In genomic region chr11:122368796-122369195, GRCh38 we compare ENCODE assay signal across 30 cellular contexts.
"Had no signal": no experiment of that assay in that cellular context is flagged by ENCODE, and none has a peak within 500 bp of the region (broad histone marks: within the 10 kb centered on the region; RNA-seq: fewer than 3 reads in every experiment).

No MANE protein-coding gene starts in this region.

- H3K9me3 Mint-ChIP-seq: neural crest cell had no signal

- H3K4me3 ChIP-seq: heart right ventricle, lung, mucosa of descending colon, pancreas, prostate gland, sigmoid colon, smooth muscle cell, stomach, suprapubic skin, upper lobe of right lung had no signal

- FAIRE-seq: pancreas, urothelium cell line had no signal

- H3K9me3 ChIP-seq: heart right ventricle, mucosa of descending colon, pancreas, prostate gland, sigmoid colon, stomach, suprapubic skin, upper lobe of right lung had no signal

- H3K36me3 Mint-ChIP-seq: memory B cell; naive thymus-derived CD4-positive, alpha-beta T cell; natural killer cell treated with Interleukin-12 subunit alpha and Interleukin-12 subunit beta and Interleukin-15 and Interleukin-18, amount 100 ng/mL, for 72 hours; stimulated activated memory B cell treated with anti-CD40 and anti-IgM and Interleukin-4, amounts not matched to agents 10 μg/mL and 1 μg/mL and 100 μg/mL, for 72 hours had no signal

- H3K4me1 Mint-ChIP-seq: memory B cell; naive thymus-derived CD4-positive, alpha-beta T cell; stimulated activated memory B cell treated with anti-CD40 and anti-IgM and Interleukin-4, amounts not matched to agents 10 μg/mL and 1 μg/mL and 100 μg/mL, for 72 hours had no signal

- H3K4me3 Mint-ChIP-seq: memory B cell; naive thymus-derived CD4-positive, alpha-beta T cell; natural killer cell treated with Interleukin-12 subunit alpha and Interleukin-12 subunit beta and Interleukin-15 and Interleukin-18, amount 100 ng/mL, for 72 hours; neural crest cell; stimulated activated memory B cell treated with anti-CD40 and anti-IgM and Interleukin-4, amounts not matched to agents 10 μg/mL and 1 μg/mL and 100 μg/mL, for 72 hours had no signal

- ATAC-seq: mucosa of descending colon; naive thymus-derived CD4-positive, alpha-beta T cell; natural killer cell treated with Interleukin-12 subunit alpha and Interleukin-12 subunit beta and Interleukin-15 and Interleukin-18, amount 100 ng/mL, for 72 hours; stimulated activated memory B cell treated with anti-CD40 and anti-IgM and Interleukin-4, amounts not matched to agents 10 μg/mL and 1 μg/mL and 100 μg/mL, for 72 hours; upper lobe of right lung had no signal

- H3K27me3 ChIP-seq: heart right ventricle, pancreas, sigmoid colon, stomach, suprapubic skin, upper lobe of right lung had no signal

- H3K36me3 ChIP-seq: heart right ventricle, pancreas, prostate gland, sigmoid colon, stomach, suprapubic skin, upper lobe of right lung had no signal

- H3K27ac Mint-ChIP-seq: memory B cell; naive thymus-derived CD4-positive, alpha-beta T cell; natural killer cell treated with Interleukin-12 subunit alpha and Interleukin-12 subunit beta and Interleukin-15 and Interleukin-18, amount 100 ng/mL, for 72 hours; stimulated activated memory B cell treated with anti-CD40 and anti-IgM and Interleukin-4, amounts not matched to agents 10 μg/mL and 1 μg/mL and 100 μg/mL, for 72 hours had no signal

- H3K27ac ChIP-seq: prostate gland had no signal

- DNase-seq: heart right ventricle; hippocampal formation; kidney glomerular epithelial cell; left cardiac atrium; midbrain; mucosa of descending colon; naive thymus-derived CD4-positive, alpha-beta T cell; nucleus accumbens; pancreas; posterior cingulate gyrus; retina; right cardiac atrium; sigmoid colon; stimulated activated CD4-positive, alpha-beta T cell treated with anti-CD3 and anti-CD28 coated beads, Interleukin-1b, Interleukin-23, amount 100 ng/mL, for 48 hours; stimulated activated CD4-positive, alpha-beta T cell treated with anti-CD3 and anti-CD28 coated beads, Interleukin-2, amount 100 ng/mL, for 48 hours; stimulated activated CD4-positive, alpha-beta T cell treated with anti-CD3 and anti-CD28 coated beads, Interleukin-4, amount 100 ng/mL, for 4 hours; stimulated activated CD8-positive, alpha-beta memory T cell treated with anti-CD3 and anti-CD28 coated beads, Interleukin-4, amount 100 ng/mL, for 48 hours; stimulated activated naive CD4-positive, alpha-beta T cell treated with Interleukin-2 at 50 U/mL for 16 hours; stomach; trophoblast cell; upper lobe of right lung had no signal

- H3K4me1 ChIP-seq: prostate gland had no signal
